1 cellular context compared by ENCODE assay signal in genomic region chr3:157151151-157151550, GRCh38.
TF ChIP-seq lines count a peak whose summit lies in the region.

No MANE protein-coding gene starts in this region.

TF ChIP-seq in GM12878, 131 proteins besides CTCF, POLR2A, EP300 and RAD21:
- TF ChIP-seq CBFB (IDR thresholded peaks at IDR 0.05; ENCODE audit: low read depth) = no peak
- TF ChIP-seq POLR2AphosphoS5 (IDR thresholded peaks at IDR 0.05; ENCODE audit: low read length) = peak; percentile 27
TF ChIP-seq in GM12878: peak in this region for 1.
